In the genomic region with DNA sequence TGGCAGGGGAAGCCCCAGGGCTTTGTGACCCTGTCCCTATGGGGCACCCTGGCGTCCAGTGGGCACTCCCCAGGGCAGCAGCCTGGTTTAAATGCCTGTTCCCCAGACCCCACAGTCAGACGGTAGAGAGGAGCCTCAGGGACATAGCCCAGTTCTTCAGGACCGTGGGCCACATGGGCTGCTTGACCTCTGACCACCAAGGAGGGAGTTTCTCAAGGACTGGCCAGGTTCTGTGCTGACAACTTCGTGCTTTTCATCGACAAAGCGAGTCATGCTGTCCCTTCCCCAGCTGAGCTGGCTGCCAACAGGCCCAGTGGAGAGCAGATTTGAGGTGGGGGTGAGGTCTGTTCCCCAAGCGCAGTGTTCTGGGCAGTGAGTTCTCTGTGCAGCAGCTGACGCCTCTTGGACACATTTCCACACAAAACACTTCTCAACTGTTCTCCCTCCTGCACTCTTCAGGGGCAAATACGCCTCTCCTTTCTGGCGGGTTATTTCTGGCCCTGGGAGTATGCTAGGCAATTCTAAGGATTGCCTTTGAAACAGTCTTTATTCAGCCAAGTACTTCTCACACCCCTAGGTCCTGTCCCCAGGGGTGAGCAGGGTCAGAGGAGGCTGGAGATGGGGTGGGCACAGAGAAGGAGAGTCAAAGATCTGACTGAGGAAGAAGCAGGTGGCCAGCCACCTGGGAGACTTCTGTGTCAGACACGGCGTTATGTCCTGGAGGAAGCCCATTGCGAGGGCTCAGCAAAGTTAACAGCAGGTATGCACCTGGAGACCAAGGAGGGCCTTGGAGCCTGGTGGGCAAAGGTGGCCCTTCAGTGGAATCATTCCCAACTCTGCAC, we compare ENCODE assay signal across 12 cellular contexts. TPM values are rescaled to one million over a fixed set of nuclear protein-coding genes. Genes with fewer than 3 reads are reported as not detected.
DNase-seq lines count a peak whose midpoint lies in the region; TF ChIP-seq lines count a peak whose summit lies in the region.
"Had no signal": no experiment of that assay in that cellular context is flagged by ENCODE, and none has a peak within 500 bp of the region (broad histone marks: within the 10 kb centered on the region; RNA-seq: fewer than 3 reads in every experiment).

No MANE protein-coding gene starts in this region.

- no TSS peak for BruUV-seq in A673 (replicated peaks; lab: Mats Ljungman, UMichigan)

- H3K4me2 ChIP-seq in skeletal muscle satellite cell (ENCODE audit: low read length) = peak overlapping the region; percentile 50
- no peak overlapping the region for H3K4me2 ChIP-seq in smooth muscle cell

- peak overlapping the region; percentile 93 for H3K27ac Mint-ChIP-seq in HFFc6
- peak overlapping the region; percentile 56 for H3K27ac Mint-ChIP-seq in chondrocyte (ENCODE audit: unreplicated experiment)

- POLR2A ChIA-PET in A673 (lab: Charles Lee; ENCODE audit: low non-redundant PET) = no interaction called here

- intact Hi-C loops in A673 (cut with micrococcal nuclease; ENCODE audit: unreplicated experiment) = no loop called here
- intact Hi-C loops in posterior vena cava (cut with DNase I) = no loop called here

- peaks cover 12% of the 10 kb centered on the region for H4K20me1 ChIP-seq in smooth muscle cell (ENCODE audit: low read depth)

- 95% methylated on average over 13 of the region's 13 CpGs for WGBS in smooth muscle cell (ENCODE audit: low lambda C conversion rate)

- H3K79me2 ChIP-seq in smooth muscle cell (ENCODE audit: low read depth) = no peaks in the 10 kb centered on the region

- H3K27me3 Mint-ChIP-seq in HFFc6 (ENCODE audit: insufficient read depth) (peaks cover 7% of the 10 kb centered on the region), chondrocyte (ENCODE audit: low read depth) (no peaks in the 10 kb centered on the region)

- H3K4me3 Mint-ChIP-seq in HFFc6 (no peak overlapping the region; the same call in 1 of the 2 replicates), chondrocyte (ENCODE audit: unreplicated experiment) (no peak overlapping the region)

- H3K36me3 Mint-ChIP-seq in HFFc6 (ENCODE audit: low read depth) (peaks cover 20% of the 10 kb centered on the region), chondrocyte (ENCODE audit: low read depth) (peaks cover 18% of the 10 kb centered on the region)

- H3K9me3 Mint-ChIP-seq in HFFc6 (no peaks in the 10 kb centered on the region), chondrocyte (ENCODE audit: low read depth) (no peaks in the 10 kb centered on the region)

- H3K9me3 ChIP-seq in skeletal muscle satellite cell (replicated peaks; ENCODE audit: low read length) (no peaks in the 10 kb centered on the region), smooth muscle cell (replicated peaks; ENCODE audit: low read depth) (no peaks in the 10 kb centered on the region), A673 (ENCODE audit: low read depth, low read length, poor library complexity, severe bottlenecking) (no peaks in the 10 kb centered on the region)
- H3K9me3 ChIP-seq: SJCRH30 had no signal

- CTCF ChIA-PET in A673 (lab: Charles Lee) = no interaction called here

- no peak for TF ChIP-seq CTCF in HFFc6 (IDR thresholded peaks at IDR 0.05)
- TF ChIP-seq CTCF in chondrocyte (IDR thresholded peaks at IDR 0.05) = no peak
- TF ChIP-seq CTCF in smooth muscle cell (IDR thresholded peaks at IDR 0.05; ENCODE audit: borderline replicate concordance, insufficient read depth, poor library complexity, severe bottlenecking) = no peak
- no peak for TF ChIP-seq CTCF in A673 (conservative IDR thresholded peaks at IDR 0.05; ENCODE audit: low read depth, low read length)

- H3K27ac ChIP-seq in smooth muscle cell (ENCODE audit: low read depth) = no peak overlapping the region
- no peak overlapping the region for H3K27ac ChIP-seq in A673 (ENCODE audit: low read depth, low read length, poor library complexity, severe bottlenecking)
- H3K27ac ChIP-seq: SJCRH30 had no signal

- peaks cover 100% of the 10 kb centered on the region for H3K4me1 Mint-ChIP-seq in HFFc6 (ENCODE audit: low read depth)
- peaks cover 29% of the 10 kb centered on the region for H3K4me1 Mint-ChIP-seq in chondrocyte (ENCODE audit: low read depth)

- no peaks in the 10 kb centered on the region for H3F3A ChIP-seq in smooth muscle cell (ENCODE audit: low read depth)

- H3K36me3 ChIP-seq in skeletal muscle satellite cell (ENCODE audit: insufficient read depth, low read length) (peaks cover 24% of the 10 kb centered on the region), smooth muscle cell (ENCODE audit: low read depth) (no peaks in the 10 kb centered on the region), A673 (ENCODE audit: insufficient read depth, low read length, poor library complexity, severe bottlenecking) (peaks cover 2% of the 10 kb centered on the region)
- H3K36me3 ChIP-seq: SJCRH30 had no signal

- no peaks in the 10 kb centered on the region for H3K27me3 ChIP-seq in skeletal muscle satellite cell (ENCODE audit: control insufficient read depth, insufficient read depth, low read length)
- H3K27me3 ChIP-seq in smooth muscle cell (ENCODE audit: low read depth) = no peaks in the 10 kb centered on the region
- no peaks in the 10 kb centered on the region for H3K27me3 ChIP-seq in A673 (replicated peaks; ENCODE audit: insufficient read depth, low read depth, low read length, poor library complexity)
- H3K27me3 ChIP-seq: SJCRH30 had no signal

- H3K9ac ChIP-seq in skeletal muscle satellite cell (ENCODE audit: low read depth, low read length) (peak overlapping the region; percentile 49), smooth muscle cell (ENCODE audit: low read depth) (no peak overlapping the region)

- no peak overlapping the region for H3K4me3 ChIP-seq in skeletal muscle satellite cell (ENCODE audit: low read length)
- no peak overlapping the region for H3K4me3 ChIP-seq in smooth muscle cell
- no peak overlapping the region for H3K4me3 ChIP-seq in A673 (ENCODE audit: low read depth, low read length, poor library complexity, severe bottlenecking)
- H3K4me3 ChIP-seq: SJCRH30 had no signal

- DNase-seq in HFFc6 (no peak), chondrocyte (ENCODE audit: low spot score) (peak; percentile 77), hippocampal formation (lab: John Stamatoyannopoulos, UW) (peak; percentile 27 to 75), COR-L47 (lab: John Stamatoyannopoulos, UW) (no peak), smooth muscle cell (lab: John Stamatoyannopoulos, UW; ENCODE audit: unreplicated experiment) (no peak), A673 (ENCODE audit: low spot score) (no peak), posterior vena cava (ENCODE audit: low spot score) (no peak)
- DNase-seq: effector CD8-positive, alpha-beta T cell; NCI-H526 treated with DMSO at 0.1 percent for 48 hours; SJCRH30; stimulated activated CD4-positive, alpha-beta T cell treated with anti-CD3 and anti-CD28 coated beads, Interleukin-15, amount 100 ng/mL, for 24 hours had no signal

- H2AFZ ChIP-seq in smooth muscle cell (ENCODE audit: low read depth) = no peak overlapping the region

- H3K4me1 ChIP-seq in skeletal muscle satellite cell (ENCODE audit: control insufficient read depth, insufficient read depth, low read length) (peaks cover 77% of the 10 kb centered on the region), smooth muscle cell (ENCODE audit: low read depth) (no peaks in the 10 kb centered on the region), A673 (ENCODE audit: insufficient read depth, low read length, poor library complexity, severe bottlenecking) (no peaks in the 10 kb centered on the region)

RNA-seq across cellular contexts. Expression of a gene that starts 57.3 kb away (rescaled TPM):
- under 1 TPM in 2 of 6 experiments, not detected in 4; 0.11 to 0.41 TPM for total RNA-seq in HFFc6 (2021; fragmentation: NEBNext Ultra II Directional; extraction: Animal tissue kit (Norgen Biotek cat#: 25700))
- total RNA-seq in chondrocyte = 0.27 to 0.82 TPM (median 0.48 TPM) in 3 replicates
- 0.25 and 0.44 TPM in 2 replicates for total RNA-seq in skeletal muscle satellite cell (2012; rRNA removed)
- not detected in 2 replicates for total RNA-seq in smooth muscle cell
- not detected in 2 replicates for polyA plus RNA-seq in smooth muscle cell
- total RNA-seq in A673 (2021) = 0.13 and 0.42 TPM in 2 replicates
- 1 to 10 TPM; 1.2 to 3.5 TPM for total RNA-seq in posterior vena cava

Comparison
In these comparisons a context has a peak if more than half of its experiments do, and no peak if none do; other contexts are left out.
1. DNase-seq: peak in chondrocyte (single experiment) and hippocampal formation (2 of 2); none in HFFc6 (single experiment), COR-L47 (single experiment), smooth muscle cell (single experiment), A673 (single experiment) and posterior vena cava (single experiment).